8 cellular contexts compared by ENCODE assay signal in the genomic region with DNA sequence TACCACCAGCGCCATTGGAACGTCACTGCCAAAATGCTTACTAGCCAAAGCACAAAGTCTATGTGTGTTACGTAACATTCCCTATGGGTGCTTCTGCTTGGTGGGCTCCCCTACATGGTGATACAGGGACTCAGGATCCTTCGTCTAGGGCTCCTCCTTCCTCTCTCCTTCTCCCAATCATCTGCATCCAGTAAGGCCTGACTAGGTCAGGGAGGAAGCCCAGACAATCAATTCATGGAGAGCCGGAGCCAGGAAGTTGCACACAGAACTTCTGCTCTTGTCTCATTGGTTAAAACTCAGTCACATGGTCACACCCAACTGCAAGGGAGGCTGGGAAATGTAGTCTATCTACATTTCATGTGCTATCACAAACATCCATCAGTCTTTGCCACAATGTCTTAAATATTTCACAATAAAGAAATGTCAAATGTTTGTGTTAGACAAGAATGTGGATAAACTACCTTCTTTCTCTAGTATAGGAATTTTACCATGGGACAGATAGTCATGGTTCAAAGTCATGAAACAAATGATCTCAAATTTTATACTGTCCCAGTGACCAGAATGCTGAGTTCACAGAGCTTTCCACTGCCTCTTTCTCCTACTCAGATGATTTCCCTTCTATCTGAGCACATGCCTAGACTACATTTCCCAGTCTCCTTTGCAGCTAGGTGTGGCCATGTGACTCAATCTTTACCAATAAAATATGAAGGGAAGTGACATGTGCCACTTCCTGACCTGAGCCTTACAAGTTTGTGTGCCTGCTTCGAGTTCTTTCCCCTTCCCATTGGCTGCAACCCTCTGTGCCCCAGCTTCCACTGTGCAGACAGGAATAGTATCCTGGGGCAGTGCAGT. TPM values are rescaled to one million over a fixed set of nuclear protein-coding genes. Genes with fewer than 3 reads are reported as not detected.
DNase-seq lines count a peak whose midpoint lies in the region; ATAC-seq and TF ChIP-seq lines count a peak whose summit lies in the region.

No MANE protein-coding gene starts in this region.

- POLR2A ChIA-PET in T-cell (lab: Charles Lee): no interaction called here

- H3K36me3 ChIP-seq in mucosa of descending colon (ENCODE audit: low read depth): no peaks in the 10 kb centered on the region

- H3K4me3 ChIP-seq in mucosa of descending colon: no peak overlapping the region

- ATAC-seq in T-cell (replicated peaks in 1 of 4): peak; percentile 63 to 81 (median 74)
- ATAC-seq in mucosa of descending colon: peak; percentile 90
- no peak for ATAC-seq in GM19351 (IDR thresholded peaks at IDR 0.05; ENCODE audit: unreplicated experiment)
- no peak for ATAC-seq in HG02678 (IDR thresholded peaks at IDR 0.05; ENCODE audit: unreplicated experiment)

- H3K27ac Mint-ChIP-seq in T-cell (peak overlapping the region; percentile 31 to 75), endothelial cell (ENCODE audit: unreplicated experiment) (peak overlapping the region; percentile 61)

- H3K9me3 Mint-ChIP-seq in T-cell: peaks cover 0 to 4% (median 0%) of the 10 kb centered on the region in 3 donors
- H3K9me3 Mint-ChIP-seq in endothelial cell (ENCODE audit: unreplicated experiment): no peaks in the 10 kb centered on the region

- H3K27me3 Mint-ChIP-seq in T-cell (no peaks in the 10 kb centered on the region), endothelial cell (ENCODE audit: unreplicated experiment) (peaks cover 11% of the 10 kb centered on the region)

- peak; percentile 22 for DNase-seq in NCI-H345 (lab: John Stamatoyannopoulos, UW)
- DNase-seq in NCI-H345 treated with DMSO at 0.1 percent for 48 hours (lab: John Stamatoyannopoulos, UW; ENCODE audit: unreplicated experiment): no peak
- peak; percentile 74 for DNase-seq in M059J (ENCODE audit: low read depth)
- peak in 10 of 34 experiments; percentile 6 to 40 (median 22) for DNase-seq in T-cell
- peak; percentile 47 for DNase-seq in endothelial cell (ENCODE audit: low spot score)
- DNase-seq in mucosa of descending colon: peak in 1 of 3 donors; percentile 74

- H3K9me3 ChIP-seq in mucosa of descending colon: no peaks in the 10 kb centered on the region

- intact Hi-C loops in mucosa of descending colon (cut with DNase I, micrococcal nuclease): no loop called here

- H3K4me1 ChIP-seq in mucosa of descending colon (ENCODE audit: low read depth): no peaks in the 10 kb centered on the region

- H3K4me3 Mint-ChIP-seq in T-cell (peak overlapping the region; percentile 45 to 67 (median 64)), endothelial cell (ENCODE audit: unreplicated experiment) (no peak overlapping the region)

- CTCF ChIA-PET in T-cell (lab: Charles Lee): interaction anchor here in 1 of 2 donors (0.6 kb wide), 1 partner anchor 351 kb away, joined by 4 read pairs; no protein-coding TSS in a partner anchor

- TF ChIP-seq CTCF in endothelial cell (IDR thresholded peaks at IDR 0.05; ENCODE audit: unreplicated experiment) (no peak), mucosa of descending colon (IDR thresholded peaks at IDR 0.05) (no peak)

- H3K36me3 Mint-ChIP-seq in T-cell: no peaks in the 10 kb centered on the region
- H3K36me3 Mint-ChIP-seq in endothelial cell (ENCODE audit: low read depth, unreplicated experiment): no peaks in the 10 kb centered on the region

- peaks cover 18 to 25% (median 24%) of the 10 kb centered on the region in 3 donors for H3K4me1 Mint-ChIP-seq in T-cell
- H3K4me1 Mint-ChIP-seq in endothelial cell (ENCODE audit: unreplicated experiment): no peaks in the 10 kb centered on the region

RNA-seq across cellular contexts. Expression of a gene that starts 9.3 kb away (rescaled TPM):
- not detected in 2 replicates for total RNA-seq in M059J (2014; rRNA removed; shearing (Covaris generic))
- total RNA-seq in T-cell (under 1 TPM in 1 of 5 donors, not detected in 4; 0.13 TPM), endothelial cell (ENCODE audit: unreplicated experiment) (not detected), mucosa of descending colon (under 1 TPM; 0.17 to 0.44 (median 0.43) TPM)

RNA-seq across cellular contexts. Expression of a gene that starts 21.2 kb away (rescaled TPM):
- 0.44 TPM in 1 of 2 replicates, not detected in the other for total RNA-seq in M059J (2014; rRNA removed; shearing (Covaris generic))
- total RNA-seq in T-cell (under 1 TPM in 3 of 5 donors, not detected in 2; 0.13 to 0.41 (median 0.29) TPM), endothelial cell (ENCODE audit: unreplicated experiment) (not detected), mucosa of descending colon (1 to 10 TPM; 1.7 to 6.3 (median 4.2) TPM)

Comparison
In these comparisons a context has a peak if more than half of its experiments do, and no peak if none do; other contexts are left out.
1. ATAC-seq: peak in T-cell (4 of 4) and mucosa of descending colon (single experiment); none in GM19351 (single experiment) and HG02678 (single experiment).